In the genomic region with DNA sequence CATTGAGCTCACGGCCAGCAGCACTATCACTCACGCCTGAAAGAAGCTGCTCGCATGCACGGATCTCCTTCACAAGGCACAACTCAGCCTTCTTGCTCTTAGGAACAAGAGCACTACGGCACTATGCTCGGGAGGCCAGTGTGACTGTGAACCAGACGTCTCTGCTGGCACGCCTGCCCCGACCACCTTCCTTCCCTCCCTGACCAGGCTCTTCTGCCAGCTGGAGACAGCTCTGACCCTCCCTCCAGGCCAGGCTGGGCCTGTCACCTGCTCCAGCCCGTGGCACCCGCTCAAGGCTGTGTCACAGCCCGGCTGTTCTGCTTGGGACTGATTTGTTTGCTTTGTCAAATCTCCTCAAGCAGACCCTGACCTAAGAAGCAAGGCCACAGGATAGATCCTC, we compare ENCODE assay signal across 30 cellular contexts. TPM values are rescaled to one million over a fixed set of nuclear protein-coding genes. Genes with fewer than 3 reads are reported as not detected.
DNase-seq lines count a peak whose midpoint lies in the region; ATAC-seq and TF ChIP-seq lines count a peak whose summit lies in the region.
"Had no signal": no experiment of that assay in that cellular context is flagged by ENCODE, and none has a peak within 500 bp of the region (broad histone marks: within the 10 kb centered on the region; RNA-seq: fewer than 3 reads in every experiment).

No MANE protein-coding gene starts in this region.

- no peak for TF ChIP-seq CTCF in brain (conservative IDR thresholded peaks at IDR 0.05)
- TF ChIP-seq CTCF in progenitor cell of endocrine pancreas (IDR thresholded peaks at IDR 0.05; ENCODE audit: unreplicated experiment): no peak

- H3K4me3 Mint-ChIP-seq in brain: no peak overlapping the region
- no peak overlapping the region for H3K4me3 Mint-ChIP-seq in progenitor cell of endocrine pancreas (ENCODE audit: low read depth)
- H3K4me3 Mint-ChIP-seq in stimulated activated effector memory CD8-positive, alpha-beta T cell treated with anti-CD3 and anti-CD28 coated beads, Interleukin-12 subunit alpha, Interleukin-12 subunit beta, amount 100 ng/mL, for 72 hours: no peak overlapping the region
- H3K4me3 Mint-ChIP-seq: activated CD8-positive, alpha-beta T cell treated with anti-CD3 and anti-CD28 coated beads, Interleukin-2, amount 10 ng/mL, durations not matched to agents 7 days and 5 days; CD8-positive, alpha-beta T cell; effector memory CD8-positive, alpha-beta T cell; GM23338; immature natural killer cell had no signal

- H3K9me3 Mint-ChIP-seq in brain: peaks cover 0 to 2% (median 0%) of the 10 kb centered on the region in 5 experiments
- H3K9me3 Mint-ChIP-seq in progenitor cell of endocrine pancreas (ENCODE audit: low read depth): no peaks in the 10 kb centered on the region
- no peaks in the 10 kb centered on the region for H3K9me3 Mint-ChIP-seq in stimulated activated effector memory CD8-positive, alpha-beta T cell treated with anti-CD3 and anti-CD28 coated beads, Interleukin-12 subunit alpha, Interleukin-12 subunit beta, amount 100 ng/mL, for 72 hours
- H3K9me3 Mint-ChIP-seq: CD8-positive, alpha-beta T cell; effector memory CD8-positive, alpha-beta T cell; GM23338; immature natural killer cell had no signal

- H3K27me3 Mint-ChIP-seq in brain (no peaks in the 10 kb centered on the region), progenitor cell of endocrine pancreas (no peaks in the 10 kb centered on the region)
- H3K27me3 Mint-ChIP-seq: effector memory CD8-positive, alpha-beta T cell had no signal

- DNase-seq in Ammon's horn (ENCODE audit: low spot score): peak; percentile 43
- DNase-seq in medulla oblongata (ENCODE audit: extremely low spot score): peak; percentile 65
- no peak for DNase-seq in progenitor cell of endocrine pancreas (ENCODE audit: low spot score, unreplicated experiment)
- DNase-seq in iPS-NIHi7 (ENCODE audit: extremely low spot score): no peak
- no peak for DNase-seq in stimulated activated effector memory CD8-positive, alpha-beta T cell treated with anti-CD3 and anti-CD28 coated beads, Interleukin-12 subunit alpha, Interleukin-12 subunit beta, amount 100 ng/mL, for 72 hours (ENCODE audit: low spot score in 2 of 2)
- DNase-seq: activated CD8-positive, alpha-beta T cell treated with anti-CD3 and anti-CD28 coated beads, Interleukin-2, amount 10 ng/mL, durations not matched to agents 7 days and 5 days; activated effector memory CD4-positive, alpha-beta T cell treated with anti-CD3 and anti-CD28 coated beads, Interleukin-2, amount 50 U/mL, for 16 hours; activated T-cell treated with anti-CD3 and anti-CD28 coated beads for 4 hours; CD8-positive, alpha-beta T cell; colonic mucosa; DMS153; effector memory CD8-positive, alpha-beta T cell; foreskin melanocyte; immature natural killer cell; Karpas-422; left ventricle myocardium inferior; NCI-H146; NCI-H510A treated with DMSO at 0.1 percent for 48 hours; NK-92 treated with Interleukin-12 subunit alpha and Interleukin-12 subunit beta, amount 100 ng/mL, for 24 hours; SIG-M5; spleen; stimulated activated CD4-positive, alpha-beta T cell treated with anti-CD3 and anti-CD28 coated beads, Interleukin-4, amount 100 ng/mL, for 1 hour; stimulated activated naive CD4-positive, alpha-beta T cell had no signal

- ATAC-seq in GM21390 (IDR thresholded peaks at IDR 0.05; ENCODE audit: unreplicated experiment) (no peak), GM19035 (IDR thresholded peaks at IDR 0.05; ENCODE audit: unreplicated experiment) (no peak)
- ATAC-seq in stimulated activated effector memory CD8-positive, alpha-beta T cell treated with anti-CD3 and anti-CD28 coated beads, Interleukin-12 subunit alpha, Interleukin-12 subunit beta, amount 100 ng/mL, for 72 hours: no peak
- ATAC-seq: activated CD4-positive, CD25-positive, alpha-beta regulatory T cell treated with anti-CD3 and anti-CD28 coated beads, Interleukin-2, amount 50 U/mL, for 24 hours; activated CD8-positive, alpha-beta T cell treated with anti-CD3 and anti-CD28 coated beads, Interleukin-2, amount 10 ng/mL, durations not matched to agents 7 days and 5 days; CD8-positive, alpha-beta T cell; effector memory CD8-positive, alpha-beta T cell; esophagus mucosa; GM23338; mucosa of descending colon had no signal

- H3K4me1 Mint-ChIP-seq in brain: peaks cover 17% of the 10 kb centered on the region
- no peaks in the 10 kb centered on the region for H3K4me1 Mint-ChIP-seq in progenitor cell of endocrine pancreas (ENCODE audit: low read depth)
- H3K4me1 Mint-ChIP-seq in stimulated activated effector memory CD8-positive, alpha-beta T cell treated with anti-CD3 and anti-CD28 coated beads, Interleukin-12 subunit alpha, Interleukin-12 subunit beta, amount 100 ng/mL, for 72 hours: peaks cover under 1% of the 10 kb centered on the region

- H3K27ac Mint-ChIP-seq in brain (peak overlapping the region; percentile 65 to 88 (median 75)), progenitor cell of endocrine pancreas (peak overlapping the region; percentile 62)
- no peak overlapping the region for H3K27ac Mint-ChIP-seq in stimulated activated effector memory CD8-positive, alpha-beta T cell treated with anti-CD3 and anti-CD28 coated beads, Interleukin-12 subunit alpha, Interleukin-12 subunit beta, amount 100 ng/mL, for 72 hours
- H3K27ac Mint-ChIP-seq: activated CD8-positive, alpha-beta T cell treated with anti-CD3 and anti-CD28 coated beads, Interleukin-2, amount 10 ng/mL, durations not matched to agents 7 days and 5 days; CD8-positive, alpha-beta T cell; GM23338; immature natural killer cell had no signal

- H3K36me3 Mint-ChIP-seq in brain (peaks cover 65% of the 10 kb centered on the region), progenitor cell of endocrine pancreas (ENCODE audit: insufficient read depth) (peaks cover 18% of the 10 kb centered on the region)
- peaks cover 72% of the 10 kb centered on the region for H3K36me3 Mint-ChIP-seq in stimulated activated effector memory CD8-positive, alpha-beta T cell treated with anti-CD3 and anti-CD28 coated beads, Interleukin-12 subunit alpha, Interleukin-12 subunit beta, amount 100 ng/mL, for 72 hours

RNA-seq across cellular contexts. Expression of gene TBC1D9B, which starts 7.0 kb away (rescaled TPM):
- polyA plus RNA-seq in brain (ENCODE audit: insufficient read depth, low read depth, low replicate concordance): 103 TPM
- total RNA-seq in progenitor cell of endocrine pancreas: 128 and 135 TPM in 2 replicates

RNA-seq across cellular contexts. Expression of gene MRNIP, which starts 42.1 kb away (rescaled TPM):
- polyA plus RNA-seq in brain (ENCODE audit: insufficient read depth, low read depth, low replicate concordance): 24.3 TPM
- total RNA-seq in progenitor cell of endocrine pancreas: 61.4 and 63.4 TPM in 2 replicates

Comparison
In these comparisons a context has a peak if more than half of its experiments do, and no peak if none do; other contexts are left out.
1. DNase-seq: peak in Ammon's horn (single experiment) and medulla oblongata (single experiment); none in progenitor cell of endocrine pancreas (single experiment), iPS-NIHi7 (single experiment) and stimulated activated effector memory CD8-positive, alpha-beta T cell treated with anti-CD3 and anti-CD28 coated beads, Interleukin-12 subunit alpha, Interleukin-12 subunit beta, amount 100 ng/mL, for 72 hours (0 of 2).